8 cellular contexts compared by ENCODE assay signal in genomic region chr13:110319774-110320509, GRCh38. TPM values are rescaled to one million over a fixed set of nuclear protein-coding genes. Genes with fewer than 3 reads are reported as not detected.
DNase-seq lines count a peak whose midpoint lies in the region; ATAC-seq, FAIRE-seq and TF ChIP-seq lines count a peak whose summit lies in the region.

No MANE protein-coding gene starts in this region.

- TF ChIP-seq RAD21 in SK-N-SH (IDR thresholded peaks at IDR 0.05; ENCODE audit: low read length) = no peak

- FAIRE-seq in H54 (lab: Jason Lieb, UNC) = peak; percentile 99

- POLR2A ChIA-PET in SK-N-SH (lab: Yijun Ruan, JAX) = no interaction called here

- no peak overlapping the region for H2AFZ ChIP-seq in SK-N-SH (ENCODE audit: low read depth)

- H3K4me1 ChIP-seq in SK-N-SH (ENCODE audit: control insufficient read depth in 1 of 2, insufficient read depth in 2 of 2, low read depth in 1 of 2, low read length in 1 of 2) (peaks cover 10 to 45% of the 10 kb centered on the region in 2 experiments; a peak in 3 of 4 replicates), foreskin keratinocyte (peaks cover 33% of the 10 kb centered on the region)

- peak overlapping the region; percentile 34; the same call in 1 of the 2 replicates for H3K9ac ChIP-seq in SK-N-SH

- TF ChIP-seq CTCF in SK-N-SH (IDR thresholded peaks at IDR 0.05) = no peak
- TF ChIP-seq CTCF in foreskin keratinocyte (conservative IDR thresholded peaks at IDR 0.05) = no peak

- H3K27ac ChIP-seq in SK-N-SH (ENCODE audit: low read depth in 2 of 2, low read length in 1 of 2) (peak overlapping the region; percentile 19 to 89; a peak in 3 of 4 replicates), foreskin keratinocyte (peak overlapping the region; percentile 15), skin epidermis (peak overlapping the region in 12 of 21 experiments; percentile 3 to 72 (median 47))

- H3K4me2 ChIP-seq in SK-N-SH = peak overlapping the region; percentile 74

- WGBS in SK-N-SH (ENCODE audit: low lambda C conversion rate) = 45% methylated on average over 16 of the region's 19 CpGs

- H3K27me3 ChIP-seq in SK-N-SH (ENCODE audit: insufficient read depth) (no peaks in the 10 kb centered on the region), foreskin keratinocyte (no peaks in the 10 kb centered on the region)

- TF ChIP-seq POLR2A in H54 (IDR thresholded peaks at IDR 0.05; ENCODE audit: low read depth, low read length) = no peak

- TF ChIP-seq EP300 in SK-N-SH (IDR thresholded peaks at IDR 0.05; ENCODE audit: borderline replicate concordance in 1 of 2, low read depth in 1 of 2, low read length in 1 of 2) = peak in 1 of 2 experiments; percentile 15; a peak in 1 of 4 replicates

- DNase-seq in H54 (ENCODE audit: insufficient read length, low spot score) (peak; percentile 98), SK-N-SH (no peak), foreskin keratinocyte (peak; percentile 86 to 87)
- DNase-seq in activated CD8-positive, alpha-beta memory T cell treated with anti-CD3 and anti-CD28 coated beads, Interleukin-2, amount 50 U/mL, for 4 hours = no peak

- no peak overlapping the region for H3K4me3 ChIP-seq in SK-N-SH (ENCODE audit: low read depth in 2 of 2, low read length in 1 of 2)
- no peak overlapping the region for H3K4me3 ChIP-seq in skin epidermis

- H3K36me3 ChIP-seq in SK-N-SH (replicated peaks in 1 of 2; ENCODE audit: control insufficient read depth in 1 of 2, insufficient read depth in 2 of 2, low read length in 1 of 2) = peaks cover 0 to 9% of the 10 kb centered on the region in 2 experiments

- CTCF ChIA-PET in SK-N-SH (lab: Yijun Ruan, JAX) = interaction anchor here (1.0 kb wide), 1 partner anchor 50 kb away, joined by 3 read pairs; no protein-coding TSS in a partner anchor

- H3K79me2 ChIP-seq in SK-N-SH (ENCODE audit: insufficient read depth) = peaks cover 90% of the 10 kb centered on the region

- H3K9me2 ChIP-seq in SK-N-SH = no peaks in the 10 kb centered on the region

- H3F3A ChIP-seq in SK-N-SH (replicated peaks; ENCODE audit: insufficient read depth) = peaks cover 59% of the 10 kb centered on the region

- ATAC-seq in foreskin keratinocyte = peak; percentile 78
- no peak for ATAC-seq in GM19455 (IDR thresholded peaks at IDR 0.05; ENCODE audit: unreplicated experiment)
- no peak for ATAC-seq in GM19023 (IDR thresholded peaks at IDR 0.05; ENCODE audit: unreplicated experiment)
- no peak for ATAC-seq in GM18861 (IDR thresholded peaks at IDR 0.05; ENCODE audit: unreplicated experiment)

- no peaks in the 10 kb centered on the region for H4K20me1 ChIP-seq in SK-N-SH (ENCODE audit: insufficient read depth)

- H3K9me3 ChIP-seq in SK-N-SH = no peaks in the 10 kb centered on the region

TF ChIP-seq in SK-N-SH, 30 proteins besides CTCF, POLR2A, EP300 and RAD21 (continues in another document):
- peak; percentile 23; the same call in 1 of the 2 replicates for TF ChIP-seq SIN3A (IDR thresholded peaks at IDR 0.05; ENCODE audit: borderline replicate concordance, low read depth, low read length)
- no peak for TF ChIP-seq MXI1 (IDR thresholded peaks at IDR 0.05; ENCODE audit: low read depth, low read length)
- TF ChIP-seq MEF2A (IDR thresholded peaks at IDR 0.05; ENCODE audit: borderline replicate concordance, low read depth) = no peak
- TF ChIP-seq FOXJ3 (CRISPR knock-in tag; IDR thresholded peaks at IDR 0.05) = no peak
- no peak for TF ChIP-seq NRF1 (IDR thresholded peaks at IDR 0.05; ENCODE audit: low read depth, low read length)
- peak; percentile 64 for TF ChIP-seq JUND (IDR thresholded peaks at IDR 0.05)
- peak; percentile 14; the same call in 1 of the 2 replicates for TF ChIP-seq POLR2AphosphoS5 (IDR thresholded peaks at IDR 0.05; ENCODE audit: low read depth, low read length)
- no peak for TF ChIP-seq USF1 (IDR thresholded peaks at IDR 0.05; ENCODE audit: borderline replicate concordance, low read depth)
- no peak for TF ChIP-seq GATA2 (CRISPR knock-in tag; IDR thresholded peaks at IDR 0.05)
- TF ChIP-seq CHD2 (IDR thresholded peaks at IDR 0.05; ENCODE audit: low read length, partially characterized antibody) = no peak
- no peak for TF ChIP-seq NFIC (IDR thresholded peaks at IDR 0.05; ENCODE audit: borderline replicate concordance)
- no peak for TF ChIP-seq RFX5 (IDR thresholded peaks at IDR 0.05; ENCODE audit: low read length)
- peak; percentile 37; the same call in 1 of the 2 replicates for TF ChIP-seq MAX (IDR thresholded peaks at IDR 0.05; ENCODE audit: low read depth)
- TF ChIP-seq USF2 (IDR thresholded peaks at IDR 0.05; ENCODE audit: borderline replicate concordance, low read depth, low read length) = no peak
- TF ChIP-seq ZBTB33 (IDR thresholded peaks at IDR 0.05; ENCODE audit: borderline replicate concordance, low read depth) = no peak
- no peak for TF ChIP-seq YY1 (IDR thresholded peaks at IDR 0.05; ENCODE audit: low read depth)
- TF ChIP-seq TAF1 (IDR thresholded peaks at IDR 0.05; ENCODE audit: borderline replicate concordance, low read depth, low read length) = no peak
- TF ChIP-seq TEAD4 (IDR thresholded peaks at IDR 0.05; ENCODE audit: borderline replicate concordance, insufficient read depth) = 0 out of 2 replicates have a peak, but pooled peaks have one; percentile 29
- peak; percentile 27; the same call in 1 of the 2 replicates for TF ChIP-seq RXRA (IDR thresholded peaks at IDR 0.05; ENCODE audit: borderline replicate concordance, low read depth)
- TF ChIP-seq FOXM1 (IDR thresholded peaks at IDR 0.05; ENCODE audit: low read depth) = no peak

RNA-seq across cellular contexts. Expression of gene COL4A2, which starts 12.9 kb away (rescaled TPM):
- polyA plus RNA-seq in SK-N-SH (2012; rRNA removed) = 61.1 and 137 TPM in 2 replicates
- 42.5 and 60.6 TPM in 2 replicates for polyA plus RNA-seq in SK-N-SH (2012; cell fraction: cytosol; rRNA removed)
- polyA plus RNA-seq in SK-N-SH (2012; cell fraction: nucleus; rRNA removed) = 103 and 166 TPM in 2 replicates
- 126 and 178 TPM in 2 replicates for total RNA-seq in foreskin keratinocyte
- 93.6 and 135 TPM in 2 replicates for polyA plus RNA-seq in foreskin keratinocyte

RNA-seq across cellular contexts. Expression of gene COL4A1, which starts 13.0 kb away (rescaled TPM):
- 28.2 and 30.3 TPM in 2 replicates for polyA plus RNA-seq in SK-N-SH (2012; rRNA removed)
- polyA plus RNA-seq in SK-N-SH (2012; cell fraction: cytosol; rRNA removed) = 28.1 and 32.5 TPM in 2 replicates
- polyA plus RNA-seq in SK-N-SH (2012; cell fraction: nucleus; rRNA removed) = 48.2 and 61.1 TPM in 2 replicates
- 46.0 and 80.9 TPM in 2 replicates for total RNA-seq in foreskin keratinocyte
- polyA plus RNA-seq in foreskin keratinocyte = 23.6 and 36.1 TPM in 2 replicates

Comparison
In these comparisons a context has a peak if more than half of its experiments do, and no peak if none do; other contexts are left out.
1. DNase-seq: peak in H54 (single experiment) and foreskin keratinocyte (2 of 2); none in SK-N-SH (single experiment) and activated CD8-positive, alpha-beta memory T cell treated with anti-CD3 and anti-CD28 coated beads, Interleukin-2, amount 50 U/mL, for 4 hours (single experiment).
2. Peak in every context shown above with its lines, with median percentiles within 50 percentile points of each other: H3K27ac ChIP-seq.